ENCODE assay signal across 8 cellular contexts in genomic region chr1:161164901-161165620, GRCh38. TPM values are rescaled to one million over a fixed set of nuclear protein-coding genes. Genes with fewer than 3 reads are reported as not detected.
DNase-seq lines count a peak whose midpoint lies in the region; ATAC-seq and TF ChIP-seq lines count a peak whose summit lies in the region.

No MANE protein-coding gene starts in this region.

- ATAC-seq in SK-N-SH treated with all-trans-retinoic acid at 6 μM for 48 hours, result no peak
- ATAC-seq in activated naive CD8-positive, alpha-beta T cell treated with anti-CD3 and anti-CD28 coated beads, Interleukin-2, amount 50 U/mL, for 24 hours, result no peak
- ATAC-seq in HG03354 (IDR thresholded peaks at IDR 0.05; ENCODE audit: poor library complexity, severe bottlenecking, unreplicated experiment), result no peak
- no peak for ATAC-seq in HG03196 (IDR thresholded peaks at IDR 0.05; ENCODE audit: unreplicated experiment)

- peak overlapping the region; percentile 84 to 88 for H3K27ac ChIP-seq in SK-N-SH (ENCODE audit: low read depth in 2 of 2, low read length in 1 of 2)
- peak overlapping the region; percentile 89 for H3K27ac ChIP-seq in stomach smooth muscle (ENCODE audit: low read length)

- WGBS in SK-N-SH (ENCODE audit: low lambda C conversion rate), result 73% methylated on average over 14 of the region's 14 CpGs

- H3K27ac Mint-ChIP-seq in activated naive CD8-positive, alpha-beta T cell treated with anti-CD3 and anti-CD28 coated beads, Interleukin-2, amount 50 U/mL, for 24 hours, result peak overlapping the region; percentile 76
- H3K27ac Mint-ChIP-seq in immature natural killer cell, result peak overlapping the region; percentile 95 to 99 (median 98)

- H3K9ac ChIP-seq in SK-N-SH, result peak overlapping the region; percentile 76
- peak overlapping the region; percentile 81 to 95 for H3K9ac ChIP-seq in stomach smooth muscle (ENCODE audit: low read length in 2 of 2)

- H3K27me3 ChIP-seq in SK-N-SH (ENCODE audit: insufficient read depth), result no peaks in the 10 kb centered on the region
- no peaks in the 10 kb centered on the region for H3K27me3 ChIP-seq in stomach smooth muscle (ENCODE audit: control insufficient read depth in 1 of 2, insufficient read depth in 2 of 2, low read length in 2 of 2)

- TF ChIP-seq EP300 in SK-N-SH (IDR thresholded peaks at IDR 0.05; ENCODE audit: borderline replicate concordance in 1 of 2, low read depth in 1 of 2, low read length in 1 of 2), result no peak

- no peaks in the 10 kb centered on the region for H3K27me3 Mint-ChIP-seq in activated naive CD8-positive, alpha-beta T cell treated with anti-CD3 and anti-CD28 coated beads, Interleukin-2, amount 50 U/mL, for 24 hours
- H3K27me3 Mint-ChIP-seq in immature natural killer cell (ENCODE audit: low read depth in 3 of 3), result peaks cover 0 to 12% (median 8%) of the 10 kb centered on the region in 3 donors

- peaks cover 14% of the 10 kb centered on the region for H3F3A ChIP-seq in SK-N-SH (replicated peaks; ENCODE audit: insufficient read depth)

- H3K9me3 ChIP-seq in SK-N-SH (no peaks in the 10 kb centered on the region), stomach smooth muscle (ENCODE audit: control insufficient read depth in 2 of 2, low read length in 2 of 2) (no peaks in the 10 kb centered on the region)

- H3K9me3 Mint-ChIP-seq in activated naive CD8-positive, alpha-beta T cell treated with anti-CD3 and anti-CD28 coated beads, Interleukin-2, amount 50 U/mL, for 24 hours, result no peaks in the 10 kb centered on the region
- no peaks in the 10 kb centered on the region for H3K9me3 Mint-ChIP-seq in immature natural killer cell

- H3K9me2 ChIP-seq in SK-N-SH, result no peaks in the 10 kb centered on the region

- TF ChIP-seq CTCF in SK-N-SH (IDR thresholded peaks at IDR 0.05), result no peak

- no peak for TF ChIP-seq RAD21 in SK-N-SH (IDR thresholded peaks at IDR 0.05; ENCODE audit: low read length)

- POLR2A ChIA-PET in SK-N-SH (lab: Yijun Ruan, JAX), result interaction anchor here (0.9 to 1.6 kb wide), 5 partner anchors 11 to 47 kb away, joined by 5 to 11 read pairs (median 9); partner anchors contain the start of genes B4GALT3, DEDD, NIT1 and PFDN2

- DNase-seq in SK-N-SH (no peak), immature natural killer cell (no peak), Kasumi-1 (lab: John Stamatoyannopoulos, UW) (no peak)
- no peak for DNase-seq in activated naive CD8-positive, alpha-beta T cell treated with anti-CD3 and anti-CD28 coated beads, Interleukin-2, amount 50 U/mL, for 24 hours

- CTCF ChIA-PET in SK-N-SH (lab: Yijun Ruan, JAX), result interaction anchor here (0.7 to 2.9 kb wide), 15 partner anchors 8 to 224 kb away, joined by 3 to 29 read pairs (median 6); partner anchors contain the start of genes B4GALT3, DEDD, KLHDC9 and NDUFS2

- H3K79me2 ChIP-seq in SK-N-SH (ENCODE audit: insufficient read depth), result peaks cover 17% of the 10 kb centered on the region

- H3K36me3 Mint-ChIP-seq in activated naive CD8-positive, alpha-beta T cell treated with anti-CD3 and anti-CD28 coated beads, Interleukin-2, amount 50 U/mL, for 24 hours (ENCODE audit: low read depth), result peaks cover 18% of the 10 kb centered on the region
- H3K36me3 Mint-ChIP-seq in immature natural killer cell, result peaks cover 0 to 15% (median 0%) of the 10 kb centered on the region in 3 donors

- H3K36me3 ChIP-seq in SK-N-SH (replicated peaks in 1 of 2; ENCODE audit: control insufficient read depth in 1 of 2, insufficient read depth in 2 of 2, low read length in 1 of 2), result peaks cover 12 to 55% of the 10 kb centered on the region in 2 experiments
- peaks cover 11 to 37% of the 10 kb centered on the region in 2 donors for H3K36me3 ChIP-seq in stomach smooth muscle (ENCODE audit: control insufficient read depth in 2 of 2, insufficient read depth in 2 of 2, low read length in 2 of 2)

- no peak overlapping the region for H2AFZ ChIP-seq in SK-N-SH (ENCODE audit: low read depth)

- peaks cover 0 to 35% of the 10 kb centered on the region in 2 experiments; a peak in 2 of 4 replicates for H3K4me1 ChIP-seq in SK-N-SH (ENCODE audit: control insufficient read depth in 1 of 2, insufficient read depth in 2 of 2, low read depth in 1 of 2, low read length in 1 of 2)
- H3K4me1 ChIP-seq in stomach smooth muscle (ENCODE audit: control insufficient read depth, insufficient read depth, low read length), result peaks cover 45% of the 10 kb centered on the region

- peak overlapping the region; percentile 92 for H3K4me3 Mint-ChIP-seq in activated naive CD8-positive, alpha-beta T cell treated with anti-CD3 and anti-CD28 coated beads, Interleukin-2, amount 50 U/mL, for 24 hours
- peak overlapping the region; percentile 48 to 94 (median 89) for H3K4me3 Mint-ChIP-seq in immature natural killer cell

- H3K4me1 Mint-ChIP-seq in activated naive CD8-positive, alpha-beta T cell treated with anti-CD3 and anti-CD28 coated beads, Interleukin-2, amount 50 U/mL, for 24 hours, result peaks cover 50% of the 10 kb centered on the region
- H3K4me1 Mint-ChIP-seq in immature natural killer cell, result peaks cover 58 to 74% of the 10 kb centered on the region in 2 donors

- H4K20me1 ChIP-seq in SK-N-SH (ENCODE audit: insufficient read depth), result no peaks in the 10 kb centered on the region

- H3K4me2 ChIP-seq in SK-N-SH, result peak overlapping the region; percentile 98

- H3K4me3 ChIP-seq in SK-N-SH (ENCODE audit: low read depth in 2 of 2, low read length in 1 of 2), result peak overlapping the region; percentile 80 to 90
- H3K4me3 ChIP-seq in stomach smooth muscle (ENCODE audit: low read length in 2 of 2), result peak overlapping the region; percentile 92 to 95

TF ChIP-seq in SK-N-SH, 30 proteins besides CTCF, POLR2A, EP300 and RAD21:
- no peak for TF ChIP-seq JUND (IDR thresholded peaks at IDR 0.05)
- TF ChIP-seq, protein P1, sequence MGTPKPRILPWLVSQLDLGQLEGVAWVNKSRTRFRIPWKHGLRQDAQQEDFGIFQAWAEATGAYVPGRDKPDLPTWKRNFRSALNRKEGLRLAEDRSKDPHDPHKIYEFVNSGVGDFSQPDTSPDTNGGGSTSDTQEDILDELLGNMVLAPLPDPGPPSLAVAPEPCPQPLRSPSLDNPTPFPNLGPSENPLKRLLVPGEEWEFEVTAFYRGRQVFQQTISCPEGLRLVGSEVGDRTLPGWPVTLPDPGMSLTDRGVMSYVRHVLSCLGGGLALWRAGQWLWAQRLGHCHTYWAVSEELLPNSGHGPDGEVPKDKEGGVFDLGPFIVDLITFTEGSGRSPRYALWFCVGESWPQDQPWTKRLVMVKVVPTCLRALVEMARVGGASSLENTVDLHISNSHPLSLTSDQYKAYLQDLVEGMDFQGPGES (IDR thresholded peaks at IDR 0.05; ENCODE audit: low read depth, low read length), result no peak
- no peak for TF ChIP-seq CHD2 (IDR thresholded peaks at IDR 0.05; ENCODE audit: low read length, partially characterized antibody)
- no peak for TF ChIP-seq RXRA (IDR thresholded peaks at IDR 0.05; ENCODE audit: borderline replicate concordance, low read depth)

TF ChIP-seq in SK-N-SH treated with all-trans-retinoic acid at 6 μM for 48 hours, 23 proteins besides CTCF, POLR2A, EP300 and RAD21:
- TF ChIP-seq ZFP3 (CRISPR knock-in tag; IDR thresholded peaks at IDR 0.05), result no peak
- TF ChIP-seq ZFP30 (CRISPR knock-in tag; IDR thresholded peaks at IDR 0.05), result no peak
- no peak for TF ChIP-seq RARB (CRISPR knock-in tag; IDR thresholded peaks at IDR 0.05)
- TF ChIP-seq, protein P2, sequence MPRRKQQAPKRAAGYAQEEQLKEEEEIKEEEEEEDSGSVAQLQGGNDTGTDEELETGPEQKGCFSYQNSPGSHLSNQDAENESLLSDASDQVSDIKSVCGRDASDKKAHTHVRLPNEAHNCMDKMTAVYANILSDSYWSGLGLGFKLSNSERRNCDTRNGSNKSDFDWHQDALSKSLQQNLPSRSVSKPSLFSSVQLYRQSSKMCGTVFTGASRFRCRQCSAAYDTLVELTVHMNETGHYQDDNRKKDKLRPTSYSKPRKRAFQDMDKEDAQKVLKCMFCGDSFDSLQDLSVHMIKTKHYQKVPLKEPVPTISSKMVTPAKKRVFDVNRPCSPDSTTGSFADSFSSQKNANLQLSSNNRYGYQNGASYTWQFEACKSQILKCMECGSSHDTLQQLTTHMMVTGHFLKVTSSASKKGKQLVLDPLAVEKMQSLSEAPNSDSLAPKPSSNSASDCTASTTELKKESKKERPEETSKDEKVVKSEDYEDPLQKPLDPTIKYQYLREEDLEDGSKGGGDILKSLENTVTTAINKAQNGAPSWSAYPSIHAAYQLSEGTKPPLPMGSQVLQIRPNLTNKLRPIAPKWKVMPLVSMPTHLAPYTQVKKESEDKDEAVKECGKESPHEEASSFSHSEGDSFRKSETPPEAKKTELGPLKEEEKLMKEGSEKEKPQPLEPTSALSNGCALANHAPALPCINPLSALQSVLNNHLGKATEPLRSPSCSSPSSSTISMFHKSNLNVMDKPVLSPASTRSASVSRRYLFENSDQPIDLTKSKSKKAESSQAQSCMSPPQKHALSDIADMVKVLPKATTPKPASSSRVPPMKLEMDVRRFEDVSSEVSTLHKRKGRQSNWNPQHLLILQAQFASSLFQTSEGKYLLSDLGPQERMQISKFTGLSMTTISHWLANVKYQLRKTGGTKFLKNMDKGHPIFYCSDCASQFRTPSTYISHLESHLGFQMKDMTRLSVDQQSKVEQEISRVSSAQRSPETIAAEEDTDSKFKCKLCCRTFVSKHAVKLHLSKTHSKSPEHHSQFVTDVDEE (CRISPR knock-in tag; IDR thresholded peaks at IDR 0.05), result no peak
- TF ChIP-seq ZNF565 (CRISPR knock-in tag; conservative IDR thresholded peaks at IDR 0.05; ENCODE audit: low read depth), result no peak
- no peak for TF ChIP-seq ARNTL (CRISPR knock-in tag; IDR thresholded peaks at IDR 0.05; ENCODE audit: borderline replicate concordance, low read depth)

RNA-seq across cellular contexts. Expression of gene PPOX, which starts 1.2 kb away (rescaled TPM):
- 30.7 and 47.3 TPM in 2 replicates for polyA plus RNA-seq in SK-N-SH (2012; rRNA removed)
- 9.4 and 15.8 TPM in 2 replicates for polyA plus RNA-seq in SK-N-SH (2012; cell fraction: cytosol; rRNA removed)
- polyA plus RNA-seq in SK-N-SH (2012; cell fraction: nucleus; rRNA removed), result 216 and 224 TPM in 2 replicates
- polyA plus RNA-seq in immature natural killer cell, result 10 to 100 TPM; 18.2 to 30.1 (median 21.9) TPM

RNA-seq across cellular contexts. Expression of gene USP21, which starts 5.8 kb away (rescaled TPM):
- polyA plus RNA-seq in SK-N-SH (2012; rRNA removed) (24.5 and 26.8 TPM in 2 replicates), immature natural killer cell (10 to 100 TPM in 2 of 3 donors, 1 to 10 TPM in 1; 9.0 to 25.5 (median 14.7) TPM)
- 13.4 and 18.4 TPM in 2 replicates for polyA plus RNA-seq in SK-N-SH (2012; cell fraction: cytosol; rRNA removed)
- 94.1 and 110 TPM in 2 replicates for polyA plus RNA-seq in SK-N-SH (2012; cell fraction: nucleus; rRNA removed)

RNA-seq across cellular contexts. Expression of gene UFC1, which starts 11.3 kb away (rescaled TPM):
- polyA plus RNA-seq in SK-N-SH (2012; rRNA removed) (150 and 201 TPM in 2 replicates), immature natural killer cell (100 to 1,000 TPM; 174 to 219 (median 186) TPM)
- polyA plus RNA-seq in SK-N-SH (2012; cell fraction: cytosol; rRNA removed), result 232 and 236 TPM in 2 replicates
- 40.4 and 62.6 TPM in 2 replicates for polyA plus RNA-seq in SK-N-SH (2012; cell fraction: nucleus; rRNA removed)

RNA-seq across cellular contexts. Expression of gene B4GALT3, which starts 12.2 kb away (rescaled TPM):
- polyA plus RNA-seq in SK-N-SH (2012; rRNA removed), result 50.5 and 56.5 TPM in 2 replicates
- 36.4 and 47.7 TPM in 2 replicates for polyA plus RNA-seq in SK-N-SH (2012; cell fraction: cytosol; rRNA removed)
- polyA plus RNA-seq in SK-N-SH (2012; cell fraction: nucleus; rRNA removed), result 60.0 and 75.7 TPM in 2 replicates
- 10 to 100 TPM; 38.7 to 68.0 (median 49.6) TPM for polyA plus RNA-seq in immature natural killer cell

RNA-seq across cellular contexts. Expression of gene DEDD, which starts 32.6 kb away (rescaled TPM):
- polyA plus RNA-seq in SK-N-SH (2012; rRNA removed) (43.1 and 45.0 TPM in 2 replicates), immature natural killer cell (10 to 100 TPM; 27.5 to 43.8 (median 42.2) TPM)
- 26.8 and 37.1 TPM in 2 replicates for polyA plus RNA-seq in SK-N-SH (2012; cell fraction: cytosol; rRNA removed)
- polyA plus RNA-seq in SK-N-SH (2012; cell fraction: nucleus; rRNA removed), result 60.8 and 63.8 TPM in 2 replicates
